In genomic region chr13:63595811-63596210, GRCh38 we compare ENCODE assay signal across 22 cellular contexts.
"Had no signal": no experiment of that assay in that cellular context is flagged by ENCODE, and none has a peak within 500 bp of the region (broad histone marks: within the 10 kb centered on the region; RNA-seq: fewer than 3 reads in every experiment).

No MANE protein-coding gene starts in this region.

- H3K9me3 Mint-ChIP-seq: activated CD4-positive, alpha-beta memory T cell treated with anti-CD3 and anti-CD28 coated beads, Interleukin-2, amount 10 ng/mL, durations not matched to agents 7 days and 5 days had no signal

- H3K4me3 Mint-ChIP-seq: activated CD4-positive, alpha-beta memory T cell treated with anti-CD3 and anti-CD28 coated beads, Interleukin-2, amount 10 ng/mL, durations not matched to agents 7 days and 5 days; activated CD4-positive, alpha-beta T cell treated with anti-CD3 and anti-CD28 coated beads for 36 hours; activated naive CD4-positive, alpha-beta T cell treated with anti-CD3 and anti-CD28 coated beads, Interleukin-2, amount 10 ng/mL, durations not matched to agents 7 days and 5 days; activated naive CD8-positive, alpha-beta T cell treated with anti-CD3 and anti-CD28 coated beads for 36 hours; activated T-cell treated with anti-CD3 and anti-CD28 coated beads, Interleukin-2, amount 50 U/mL, for 72 hours; T-helper 17 cell had no signal

- H3K27ac Mint-ChIP-seq: activated CD4-positive, alpha-beta memory T cell treated with anti-CD3 and anti-CD28 coated beads, Interleukin-2, amount 10 ng/mL, durations not matched to agents 7 days and 5 days; activated CD4-positive, alpha-beta T cell treated with anti-CD3 and anti-CD28 coated beads for 36 hours; activated naive CD4-positive, alpha-beta T cell treated with anti-CD3 and anti-CD28 coated beads, Interleukin-2, amount 10 ng/mL, durations not matched to agents 7 days and 5 days; activated naive CD8-positive, alpha-beta T cell treated with anti-CD3 and anti-CD28 coated beads for 36 hours; activated T-cell treated with anti-CD3 and anti-CD28 coated beads, Interleukin-2, amount 50 U/mL, for 72 hours; activated T-helper 2 cell treated with anti-CD3 and anti-CD28 coated beads, Interferon-gamma antibody, Interleukin-2, Interleukin-4, amounts not matched to agents 10 μg/mL and 5 μg/mL and 100 μg/mL, durations not matched to agents 14 hours and 24 hours and 36 hours; T-helper 17 cell had no signal

- H3K27ac ChIP-seq: VCaP had no signal

- H3K27me3 Mint-ChIP-seq: activated CD4-positive, alpha-beta memory T cell treated with anti-CD3 and anti-CD28 coated beads, Interleukin-2, amount 10 ng/mL, durations not matched to agents 7 days and 5 days; activated CD4-positive, alpha-beta T cell treated with anti-CD3 and anti-CD28 coated beads for 36 hours; activated naive CD4-positive, alpha-beta T cell treated with anti-CD3 and anti-CD28 coated beads, Interleukin-2, amount 10 ng/mL, durations not matched to agents 7 days and 5 days; activated naive CD8-positive, alpha-beta T cell treated with anti-CD3 and anti-CD28 coated beads for 36 hours; T-helper 17 cell had no signal

- DNase-seq: activated CD4-positive, alpha-beta memory T cell treated with anti-CD3 and anti-CD28 coated beads, Interleukin-2, amount 10 ng/mL, durations not matched to agents 7 days and 5 days; activated CD4-positive, alpha-beta T cell treated with anti-CD3 and anti-CD28 coated beads for 36 hours; activated CD4-positive, alpha-beta T cell treated with anti-CD3 and anti-CD28 coated beads, Interleukin-2, amount 50 U/mL, for 1 hour; activated CD8-positive, alpha-beta memory T cell treated with anti-CD3 and anti-CD28 coated beads, Interleukin-2, amount 50 U/mL, for 4 hours; activated gamma-delta T cell treated with Interleukin-2 at 50 U/mL for 16 hours; activated naive CD4-positive, alpha-beta T cell treated with anti-CD3 and anti-CD28 coated beads, Interleukin-2, amount 10 ng/mL, durations not matched to agents 7 days and 5 days; activated naive CD8-positive, alpha-beta T cell treated with anti-CD3 and anti-CD28 coated beads for 36 hours; activated T-cell treated with anti-CD3 and anti-CD28 coated beads, Interleukin-2, amount 50 U/mL, for 72 hours; central memory CD4-positive, alpha-beta T cell; MM.1S; NCI-H1105; NCI-H1436; NCI-H1694 treated with DMSO at 0.1 percent for 48 hours; NCI-H2029 treated with DMSO at 0.1 percent for 48 hours; NCI-H446; NCI-H524; PC-3; SIG-M5; T-helper 17 cell; T-helper 9 cell had no signal

- ATAC-seq: activated CD4-positive, alpha-beta T cell treated with anti-CD3 and anti-CD28 coated beads for 36 hours; activated T-cell treated with anti-CD3 and anti-CD28 coated beads, Interleukin-2, amount 50 U/mL, for 72 hours; PC-3; T-helper 17 cell had no signal

- H3K4me1 Mint-ChIP-seq: activated CD4-positive, alpha-beta memory T cell treated with anti-CD3 and anti-CD28 coated beads, Interleukin-2, amount 10 ng/mL, durations not matched to agents 7 days and 5 days; activated CD4-positive, alpha-beta T cell treated with anti-CD3 and anti-CD28 coated beads for 36 hours; activated naive CD4-positive, alpha-beta T cell treated with anti-CD3 and anti-CD28 coated beads, Interleukin-2, amount 10 ng/mL, durations not matched to agents 7 days and 5 days; activated naive CD8-positive, alpha-beta T cell treated with anti-CD3 and anti-CD28 coated beads for 36 hours; T-helper 17 cell had no signal

- H3K36me3 Mint-ChIP-seq: activated naive CD4-positive, alpha-beta T cell treated with anti-CD3 and anti-CD28 coated beads, Interleukin-2, amount 10 ng/mL, durations not matched to agents 7 days and 5 days; activated naive CD8-positive, alpha-beta T cell treated with anti-CD3 and anti-CD28 coated beads for 36 hours had no signal
